Comparison of ENCODE assay signal across 1 cellular context in genomic region chr6:106666290-106667021, GRCh38.
TF ChIP-seq lines count a peak whose summit lies in the region.

No MANE protein-coding gene starts in this region.

TF ChIP-seq in GM23338, 12 proteins besides CTCF, POLR2A, EP300 and RAD21 (continued from another document):
- TF ChIP-seq, protein P1, sequence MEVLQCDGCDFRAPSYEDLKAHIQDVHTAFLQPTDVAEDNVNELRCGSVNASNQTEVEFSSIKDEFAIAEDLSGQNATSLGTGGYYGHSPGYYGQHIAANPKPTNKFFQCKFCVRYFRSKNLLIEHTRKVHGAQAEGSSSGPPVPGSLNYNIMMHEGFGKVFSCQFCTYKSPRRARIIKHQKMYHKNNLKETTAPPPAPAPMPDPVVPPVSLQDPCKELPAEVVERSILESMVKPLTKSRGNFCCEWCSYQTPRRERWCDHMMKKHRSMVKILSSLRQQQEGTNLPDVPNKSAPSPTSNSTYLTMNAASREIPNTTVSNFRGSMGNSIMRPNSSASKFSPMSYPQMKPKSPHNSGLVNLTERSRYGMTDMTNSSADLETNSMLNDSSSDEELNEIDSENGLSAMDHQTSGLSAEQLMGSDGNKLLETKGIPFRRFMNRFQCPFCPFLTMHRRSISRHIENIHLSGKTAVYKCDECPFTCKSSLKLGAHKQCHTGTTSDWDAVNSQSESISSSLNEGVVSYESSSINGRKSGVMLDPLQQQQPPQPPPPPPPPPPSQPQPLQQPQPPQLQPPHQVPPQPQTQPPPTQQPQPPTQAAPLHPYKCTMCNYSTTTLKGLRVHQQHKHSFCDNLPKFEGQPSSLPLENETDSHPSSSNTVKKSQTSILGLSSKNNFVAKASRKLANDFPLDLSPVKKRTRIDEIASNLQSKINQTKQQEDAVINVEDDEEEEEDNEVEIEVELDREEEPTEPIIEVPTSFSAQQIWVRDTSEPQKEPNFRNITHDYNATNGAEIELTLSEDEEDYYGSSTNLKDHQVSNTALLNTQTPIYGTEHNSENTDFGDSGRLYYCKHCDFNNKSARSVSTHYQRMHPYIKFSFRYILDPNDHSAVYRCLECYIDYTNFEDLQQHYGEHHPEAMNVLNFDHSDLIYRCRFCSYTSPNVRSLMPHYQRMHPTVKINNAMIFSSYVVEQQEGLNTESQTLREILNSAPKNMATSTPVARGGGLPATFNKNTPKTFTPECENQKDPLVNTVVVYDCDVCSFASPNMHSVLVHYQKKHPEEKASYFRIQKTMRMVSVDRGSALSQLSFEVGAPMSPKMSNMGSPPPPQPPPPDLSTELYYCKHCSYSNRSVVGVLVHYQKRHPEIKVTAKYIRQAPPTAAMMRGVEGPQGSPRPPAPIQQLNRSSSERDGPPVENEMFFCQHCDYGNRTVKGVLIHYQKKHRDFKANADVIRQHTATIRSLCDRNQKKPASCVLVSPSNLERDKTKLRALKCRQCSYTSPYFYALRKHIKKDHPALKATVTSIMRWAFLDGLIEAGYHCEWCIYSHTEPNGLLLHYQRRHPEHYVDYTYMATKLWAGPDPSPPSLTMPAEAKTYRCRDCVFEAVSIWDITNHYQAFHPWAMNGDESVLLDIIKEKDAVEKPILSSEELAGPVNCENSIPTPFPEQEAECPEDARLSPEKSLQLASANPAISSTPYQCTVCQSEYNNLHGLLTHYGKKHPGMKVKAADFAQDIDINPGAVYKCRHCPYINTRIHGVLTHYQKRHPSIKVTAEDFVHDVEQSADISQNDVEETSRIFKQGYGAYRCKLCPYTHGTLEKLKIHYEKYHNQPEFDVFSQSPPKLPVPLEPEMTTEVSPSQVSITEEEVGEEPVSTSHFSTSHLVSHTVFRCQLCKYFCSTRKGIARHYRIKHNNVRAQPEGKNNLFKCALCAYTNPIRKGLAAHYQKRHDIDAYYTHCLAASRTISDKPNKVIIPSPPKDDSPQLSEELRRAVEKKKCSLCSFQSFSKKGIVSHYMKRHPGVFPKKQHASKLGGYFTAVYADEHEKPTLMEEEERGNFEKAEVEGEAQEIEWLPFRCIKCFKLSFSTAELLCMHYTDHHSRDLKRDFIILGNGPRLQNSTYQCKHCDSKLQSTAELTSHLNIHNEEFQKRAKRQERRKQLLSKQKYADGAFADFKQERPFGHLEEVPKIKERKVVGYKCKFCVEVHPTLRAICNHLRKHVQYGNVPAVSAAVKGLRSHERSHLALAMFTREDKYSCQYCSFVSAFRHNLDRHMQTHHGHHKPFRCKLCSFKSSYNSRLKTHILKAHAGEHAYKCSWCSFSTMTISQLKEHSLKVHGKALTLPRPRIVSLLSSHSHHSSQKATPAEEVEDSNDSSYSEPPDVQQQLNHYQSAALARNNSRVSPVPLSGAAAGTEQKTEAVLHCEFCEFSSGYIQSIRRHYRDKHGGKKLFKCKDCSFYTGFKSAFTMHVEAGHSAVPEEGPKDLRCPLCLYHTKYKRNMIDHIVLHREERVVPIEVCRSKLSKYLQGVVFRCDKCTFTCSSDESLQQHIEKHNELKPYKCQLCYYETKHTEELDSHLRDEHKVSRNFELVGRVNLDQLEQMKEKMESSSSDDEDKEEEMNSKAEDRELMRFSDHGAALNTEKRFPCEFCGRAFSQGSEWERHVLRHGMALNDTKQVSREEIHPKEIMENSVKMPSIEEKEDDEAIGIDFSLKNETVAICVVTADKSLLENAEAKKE (CRISPR knock-in tag; IDR thresholded peaks at IDR 0.05): 0 out of 2 replicates have a peak, but pooled peaks have one; percentile 13
TF ChIP-seq in GM23338: peak in this region for 1.
